In the genomic region with DNA sequence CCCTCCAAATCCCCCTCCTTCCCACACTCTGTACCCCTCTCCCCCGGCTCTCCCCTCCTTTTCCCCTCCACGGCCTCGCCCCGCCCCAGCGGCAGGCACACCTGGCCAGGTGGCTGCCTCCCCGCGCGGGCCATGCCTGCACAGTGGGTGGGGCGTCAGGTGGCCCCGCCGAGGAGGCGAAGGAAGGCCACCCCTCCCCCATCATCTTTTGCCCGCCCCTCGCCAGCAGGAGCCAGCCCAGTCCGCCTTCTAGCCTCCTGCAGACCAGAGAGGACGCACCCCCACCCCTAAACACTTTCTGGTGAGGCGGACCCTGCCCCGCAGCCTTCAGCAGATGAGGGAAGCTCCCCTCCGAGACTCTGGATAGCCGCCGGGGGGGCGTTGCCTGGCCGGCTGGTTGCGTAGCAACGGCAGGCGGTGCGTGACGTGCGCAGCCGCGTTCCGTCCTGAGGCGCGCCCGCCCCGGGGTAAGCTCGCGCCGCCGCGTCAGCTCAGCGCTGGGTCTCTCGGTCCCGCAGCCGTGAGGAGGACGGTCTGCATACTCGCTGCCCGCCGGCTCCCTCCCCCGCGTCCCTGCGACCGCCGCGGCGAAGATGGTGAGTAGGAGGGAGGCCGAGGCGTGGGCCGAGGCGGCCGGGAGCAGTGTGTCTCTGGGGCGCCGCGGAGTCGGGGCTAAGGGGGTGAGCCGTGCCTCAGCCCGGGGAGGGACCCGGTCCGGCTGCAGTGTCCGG, we compare ENCODE assay signal across 8 cellular contexts.
DNase-seq lines count a peak whose midpoint lies in the region; ATAC-seq and TF ChIP-seq lines count a peak whose summit lies in the region.

A gene (plus strand): TSS at position 460 of the 731 bp plus-strand sequence. CDS start 134 bp downstream, at position 594.

- H3K27me3 Mint-ChIP-seq in central memory CD8-positive, alpha-beta T cell: no peaks in the 10 kb centered on the region

- DNase-seq in AG10803 (ENCODE audit: low read depth) (peak; percentile 94), NCI-H345 treated with DMSO at 0.1 percent for 48 hours (lab: John Stamatoyannopoulos, UW; ENCODE audit: unreplicated experiment) (peak; percentile 88), iris pigment epithelial cell (ENCODE audit: low read depth) (peak; percentile 94)
- peak; percentile 81 to 82 for DNase-seq in central memory CD8-positive, alpha-beta T cell (ENCODE audit: low spot score in 2 of 2)
- DNase-seq in stimulated activated CD4-positive, alpha-beta T cell treated with anti-CD3 and anti-CD28 coated beads, Interleukin-12 subunit alpha, Interleukin-12 subunit beta, amount 100 ng/mL, for 4 hours: peak; percentile 85

- peak within 1 kb of the TSS; percentile 63 for H3K4me3 ChIP-seq in AG10803 (ENCODE audit: low read length)

- H3K9me3 Mint-ChIP-seq in central memory CD8-positive, alpha-beta T cell: no peaks in the 10 kb centered on the region

- peak within 1 kb of the TSS; percentile 94 for H3K27ac Mint-ChIP-seq in central memory CD8-positive, alpha-beta T cell (ENCODE audit: low read depth)

- no peak for TF ChIP-seq CTCF in AG10803 (conservative IDR thresholded peaks at IDR 0.05; ENCODE audit: low read length)

- peaks cover 12% of the 10 kb centered on the region for H3K36me3 Mint-ChIP-seq in central memory CD8-positive, alpha-beta T cell (ENCODE audit: insufficient read depth)

- peak; percentile 95 for ATAC-seq in GM19023 (IDR thresholded peaks at IDR 0.05; ENCODE audit: unreplicated experiment)
- peak; percentile 94 for ATAC-seq in HG03196 (IDR thresholded peaks at IDR 0.05; ENCODE audit: unreplicated experiment)
- ATAC-seq in activated CD4-positive, CD25-positive, alpha-beta regulatory T cell treated with anti-CD3 and anti-CD28 coated beads, Interleukin-2, amount 50 U/mL, for 24 hours: peak; percentile 94
- ATAC-seq in central memory CD8-positive, alpha-beta T cell (replicated peaks; ENCODE audit: extremely low read depth, poor library complexity, severe bottlenecking): peak; percentile 88

- peak within 1 kb of the TSS; percentile 97 for H3K4me3 Mint-ChIP-seq in central memory CD8-positive, alpha-beta T cell

- H3K4me1 Mint-ChIP-seq in central memory CD8-positive, alpha-beta T cell: peaks cover 34% of the 10 kb centered on the region

Comparison
In these comparisons a context has a peak if more than half of its experiments do, and no peak if none do; other contexts are left out.
1. Peak in every context shown above with its lines: DNase-seq, ATAC-seq and H3K4me3 ChIP-seq.